8 cellular contexts compared by ENCODE assay signal in genomic region chr4:113539408-113539807, GRCh38.
A peak's percentile ranks its signal among the peaks of the same experiment; 100 is the strongest.
DNase-seq lines count a peak whose midpoint lies in the region; ATAC-seq and TF ChIP-seq lines count a peak whose summit lies in the region.

No MANE protein-coding gene starts in this region.

- in situ Hi-C loops in GM13977 (cut with MboI; ENCODE audit: low pct_unique_long_range_greater_than_20kb, low sequenced_read_pairs, unreplicated experiment) = no loop called here

- no peaks in the 10 kb centered on the region for H3K27me3 ChIP-seq in ovary

- intact Hi-C loops in ovary (cut with DNase I) = no loop called here

- H3K36me3 ChIP-seq in ovary = no peaks in the 10 kb centered on the region

- no peak overlapping the region for H3K4me3 ChIP-seq in ovary

- no peak for TF ChIP-seq CTCF in GM13977 (IDR thresholded peaks at IDR 0.05; ENCODE audit: extremely low read depth, insufficient read depth, missing control alignments)
- TF ChIP-seq CTCF in ovary (IDR thresholded peaks at IDR 0.05) = no peak

- TF ChIP-seq POLR2A in ovary (IDR thresholded peaks at IDR 0.05) = no peak

- no peak for TF ChIP-seq EP300 in ovary (IDR thresholded peaks at IDR 0.05)

- no peak overlapping the region for H3K27ac ChIP-seq in ovary

- DNase-seq in GM13977 (ENCODE audit: low spot score) (peak; percentile 10), LHCN-M2 (ENCODE audit: low read depth) (peak; percentile 62), iris pigment epithelial cell (ENCODE audit: low read depth) (peak; percentile 82), ovary (no peak), NCI-H187 (lab: John Stamatoyannopoulos, UW) (no peak), MV-4-11 (lab: John Stamatoyannopoulos, UW) (no peak)

- WGBS in ovary, 3 donors = 71 to 87% (median 77%) methylated on average over 3 of the region's 3 CpGs

- ATAC-seq in GM21423 (IDR thresholded peaks at IDR 0.05; ENCODE audit: unreplicated experiment) = peak; percentile 52
- no peak for ATAC-seq in HG02970 (IDR thresholded peaks at IDR 0.05; ENCODE audit: low FRiP score, unreplicated experiment)

- no peaks in the 10 kb centered on the region for H3K9me3 ChIP-seq in ovary

- H3K4me1 ChIP-seq in ovary (ENCODE audit: insufficient read depth) = no peaks in the 10 kb centered on the region

Comparison
In these comparisons a context has a peak if more than half of its experiments do, and no peak if none do; other contexts are left out.
1. DNase-seq: peak in GM13977 (single experiment), LHCN-M2 (single experiment) and iris pigment epithelial cell (single experiment); none in ovary (0 of 5), NCI-H187 (0 of 2) and MV-4-11 (single experiment).